In genomic region chr1:6503884-6504602, GRCh38 we compare ENCODE assay signal across 16 cellular contexts. TPM values are rescaled to one million over a fixed set of nuclear protein-coding genes. Genes with fewer than 3 reads are reported as not detected.
DNase-seq lines count a peak whose midpoint lies in the region; ATAC-seq, FAIRE-seq and TF ChIP-seq lines count a peak whose summit lies in the region.
"Had no signal": no experiment of that assay in that cellular context is flagged by ENCODE, and none has a peak within 500 bp of the region (broad histone marks: within the 10 kb centered on the region; RNA-seq: fewer than 3 reads in every experiment).

No MANE protein-coding gene starts in this region.

- H3K79me2 ChIP-seq in K562 (ENCODE audit: control insufficient read depth, insufficient read depth, low read length) = no peaks in the 10 kb centered on the region
- no peaks in the 10 kb centered on the region for H3K79me2 ChIP-seq in trophoblast cell (ENCODE audit: control insufficient read depth, insufficient read depth, low read length, poor library complexity)

- peak overlapping the region in 10 of 11 experiments; percentile 25 to 84 (median 68); a peak in 19 of 22 replicates for H3K4me2 ChIP-seq in BLaER1 treated with 17β-estradiol and CSF1 and Interleukin-3, amounts not matched to agents 10 nM and 100 nM
- H3K4me2 ChIP-seq in K562 (ENCODE audit: insufficient read depth, low read length) (no peak overlapping the region), trophoblast cell (ENCODE audit: low read length) (no peak overlapping the region)

- no peaks in the 10 kb centered on the region for H3K36me3 Mint-ChIP-seq in activated T-cell treated with anti-CD3 and anti-CD28 coated beads, Interleukin-2, amount 50 U/mL, for 72 hours (ENCODE audit: insufficient read depth in 2 of 2)
- H3K36me3 Mint-ChIP-seq: CD4-positive, CD25-positive, alpha-beta regulatory T cell had no signal

- no peak overlapping the region for H2BK5ac ChIP-seq in trophoblast cell (ENCODE audit: low read depth, low read length, poor library complexity)

- H4K12ac ChIP-seq in trophoblast cell (ENCODE audit: low read depth, low read length) = no peak overlapping the region

- no peak overlapping the region for H3K4me3 Mint-ChIP-seq in activated T-cell treated with anti-CD3 and anti-CD28 coated beads, Interleukin-2, amount 50 U/mL, for 72 hours
- H3K4me3 Mint-ChIP-seq: CD4-positive, CD25-positive, alpha-beta regulatory T cell had no signal

- CTCF ChIA-PET in K562 (lab: Yijun Ruan, JAX; ENCODE audit: low intra/inter-chr PET ratio) = no interaction called here

- POLR2A ChIA-PET in K562 (lab: Yijun Ruan, JAX) = interaction anchor here (0.7 to 6.1 kb wide), 4 partner anchors 10 to 271 kb away, joined by 3 to 57 read pairs (median 3); partner anchors contain the start of gene ZBTB48

- H3K4me1 ChIP-seq in BLaER1 treated with 17β-estradiol and CSF1 and Interleukin-3, amounts not matched to agents 10 nM and 100 nM = peaks cover 62 to 99% (median 89%) of the 10 kb centered on the region in 10 experiments
- H3K4me1 ChIP-seq in K562 (replicated peaks in 1 of 2; ENCODE audit: control insufficient read depth in 2 of 2, insufficient read depth in 2 of 2, low read length in 2 of 2) = peaks cover 0 to 53% of the 10 kb centered on the region in 2 experiments; a peak in 2 of 5 replicates
- H3K4me1 ChIP-seq in kidney (ENCODE audit: control insufficient read depth in 1 of 2, insufficient read depth in 1 of 2, low read depth in 1 of 2, low read length in 2 of 2) = peaks cover 6 to 11% of the 10 kb centered on the region in 2 donors
- peaks cover 19 to 22% of the 10 kb centered on the region in 2 experiments for H3K4me1 ChIP-seq in trophoblast cell (ENCODE audit: control insufficient read depth in 1 of 2, insufficient read depth in 2 of 2, low read length in 2 of 2)
- H3K4me1 ChIP-seq in gastrocnemius medialis = peaks cover 14 to 19% of the 10 kb centered on the region in 2 donors
- H3K4me1 ChIP-seq in esophagus muscularis mucosa = peaks cover 15 to 18% (median 17%) of the 10 kb centered on the region in 4 donors

- no peak for TF ChIP-seq POLR2A in K562 (conservative IDR thresholded peaks at IDR 0.05)
- TF ChIP-seq POLR2A in gastrocnemius medialis (IDR thresholded peaks at IDR 0.05) = no peak
- no peak for TF ChIP-seq POLR2A in esophagus muscularis mucosa (IDR thresholded peaks at IDR 0.05; ENCODE audit: low read depth)

- no peaks in the 10 kb centered on the region for H3K36me3 ChIP-seq in BLaER1 treated with 17β-estradiol and CSF1 and Interleukin-3, amounts not matched to agents 10 nM and 100 nM
- no peaks in the 10 kb centered on the region for H3K36me3 ChIP-seq in K562 (ENCODE audit: control insufficient read depth, insufficient read depth, low read length)
- no peaks in the 10 kb centered on the region for H3K36me3 ChIP-seq in kidney (ENCODE audit: control insufficient read depth in 1 of 2, insufficient read depth in 2 of 2, low read length in 2 of 2)
- H3K36me3 ChIP-seq in trophoblast cell (ENCODE audit: control insufficient read depth in 1 of 2, insufficient read depth in 2 of 2, low read length in 2 of 2) = no peaks in the 10 kb centered on the region
- H3K36me3 ChIP-seq in gastrocnemius medialis = no peaks in the 10 kb centered on the region
- no peaks in the 10 kb centered on the region for H3K36me3 ChIP-seq in esophagus muscularis mucosa
- H3K36me3 ChIP-seq: BE2C had no signal

- H3K9me3 Mint-ChIP-seq in activated T-cell treated with anti-CD3 and anti-CD28 coated beads, Interleukin-2, amount 50 U/mL, for 72 hours = no peaks in the 10 kb centered on the region
- H3K9me3 Mint-ChIP-seq: CD4-positive, CD25-positive, alpha-beta regulatory T cell had no signal

- H4K20me1 ChIP-seq in BLaER1 treated with 17β-estradiol and CSF1 and Interleukin-3, amounts not matched to agents 10 nM and 100 nM = peaks cover 0 to 93% (median 15%) of the 10 kb centered on the region in 11 experiments; a peak in 13 of 22 replicates
- H4K20me1 ChIP-seq in K562 (replicated peaks; ENCODE audit: control insufficient read depth, insufficient read depth, low read length) = peaks cover 35% of the 10 kb centered on the region

- no peak overlapping the region for H3K23ac ChIP-seq in trophoblast cell (ENCODE audit: low read length)

- no peak overlapping the region for H3K4me3 ChIP-seq in BLaER1 treated with 17β-estradiol and CSF1 and Interleukin-3, amounts not matched to agents 10 nM and 100 nM
- H3K4me3 ChIP-seq in K562 (no peak overlapping the region), kidney (ENCODE audit: low read length in 2 of 2) (no peak overlapping the region), trophoblast cell (ENCODE audit: low read depth, low read length) (no peak overlapping the region), gastrocnemius medialis (no peak overlapping the region), esophagus muscularis mucosa (no peak overlapping the region)

- H2AFZ ChIP-seq in K562 (ENCODE audit: low read depth, low read length) (no peak overlapping the region), trophoblast cell (ENCODE audit: insufficient read depth, low read length, poor library complexity) (no peak overlapping the region)

- no peak overlapping the region for H3K4ac ChIP-seq in trophoblast cell (ENCODE audit: low read depth, low read length)

- BruUV-seq in K562 (replicated peaks; lab: Mats Ljungman, UMichigan) = no TSS peak

- H2AK5ac ChIP-seq in trophoblast cell (ENCODE audit: low read length) = peak overlapping the region; percentile 61

- peak overlapping the region; percentile 51 for H2BK12ac ChIP-seq in trophoblast cell (ENCODE audit: low read length)

- no peak overlapping the region for H2BK120ac ChIP-seq in trophoblast cell (ENCODE audit: insufficient read depth, low read length, poor library complexity)

- H3K14ac ChIP-seq in trophoblast cell (ENCODE audit: low read length) = peak overlapping the region; percentile 10

- peaks cover 14% of the 10 kb centered on the region for H3K79me1 ChIP-seq in trophoblast cell (ENCODE audit: low read length)

- H4K8ac ChIP-seq in trophoblast cell (ENCODE audit: low read depth, low read length) = no peak overlapping the region

- no peaks in the 10 kb centered on the region for H3K4me1 Mint-ChIP-seq in activated T-cell treated with anti-CD3 and anti-CD28 coated beads, Interleukin-2, amount 50 U/mL, for 72 hours (ENCODE audit: low read depth)

- DNase-seq in K562 (ENCODE audit: extremely low read depth in 1 of 4, low spot score in 3 of 4) = no peak
- DNase-seq in kidney = peak; percentile 57
- DNase-seq in trophoblast cell = no peak
- DNase-seq in gastrocnemius medialis = no peak
- no peak for DNase-seq in esophagus muscularis mucosa (ENCODE audit: extremely low spot score)
- DNase-seq in CD1c-positive myeloid dendritic cell (ENCODE audit: extremely low spot score) = no peak
- DNase-seq in activated T-cell treated with anti-CD3 and anti-CD28 coated beads, Interleukin-2, amount 50 U/mL, for 72 hours = no peak
- DNase-seq: BE2C; CD4-positive, CD25-positive, alpha-beta regulatory T cell; DMS 273 treated with DMSO at 0.1 percent for 48 hours had no signal

- TF ChIP-seq EP300 in K562 (IDR thresholded peaks at IDR 0.05; ENCODE audit: low read length) (no peak), esophagus muscularis mucosa (IDR thresholded peaks at IDR 0.05) (no peak)

- H3K27ac Mint-ChIP-seq in activated T-cell treated with anti-CD3 and anti-CD28 coated beads, Interleukin-2, amount 50 U/mL, for 72 hours = no peak overlapping the region
- H3K27ac Mint-ChIP-seq: CD4-positive, CD25-positive, alpha-beta regulatory T cell had no signal

- H3K27me3 Mint-ChIP-seq in activated T-cell treated with anti-CD3 and anti-CD28 coated beads, Interleukin-2, amount 50 U/mL, for 72 hours (ENCODE audit: low read depth) = no peaks in the 10 kb centered on the region

- 6% methylated on average over 19 of the region's 20 CpGs for WGBS in K562 (ENCODE audit: insufficient coverage, low coverage, missing lambda C conversion rate)
- no CpG with 5 or more reads among the region's 20 CpGs for WGBS in trophoblast cell (ENCODE audit: extremely low coverage, insufficient coverage, insufficient read length)
- WGBS in esophagus muscularis mucosa = 83% methylated on average over 16 of the region's 20 CpGs

- in situ Hi-C loops in K562 (cut with MboI) (no loop called here), gastrocnemius medialis (cut with MboI; ENCODE audit: low sequenced_read_pairs in 4 of 4) (no loop called here)

- H3K9me1 ChIP-seq in K562 (ENCODE audit: control insufficient read depth, insufficient read depth, low read length) = no peaks in the 10 kb centered on the region

- H3K9me3 ChIP-seq in BLaER1 treated with 17β-estradiol and CSF1 and Interleukin-3, amounts not matched to agents 10 nM and 100 nM (replicated peaks in 1 of 11) = no peaks in the 10 kb centered on the region
- no peaks in the 10 kb centered on the region for H3K9me3 ChIP-seq in K562 (replicated peaks; ENCODE audit: control insufficient read depth, insufficient read depth, low read depth, low read length)
- no peaks in the 10 kb centered on the region for H3K9me3 ChIP-seq in kidney (ENCODE audit: control insufficient read depth in 1 of 2, low read length in 2 of 2)
- H3K9me3 ChIP-seq in trophoblast cell (ENCODE audit: insufficient read depth, low read depth, low read length) = peaks cover 2% of the 10 kb centered on the region
- H3K9me3 ChIP-seq in gastrocnemius medialis = no peaks in the 10 kb centered on the region
- H3K9me3 ChIP-seq in esophagus muscularis mucosa = no peaks in the 10 kb centered on the region
- H3K9me3 ChIP-seq: BE2C had no signal

- H3K27me3 ChIP-seq in BLaER1 treated with 17β-estradiol and CSF1 and Interleukin-3, amounts not matched to agents 10 nM and 100 nM = peaks cover 0 to 79% (median 0%) of the 10 kb centered on the region in 11 experiments; a peak in 9 of 22 replicates
- peaks cover 81 to 96% of the 10 kb centered on the region in 2 experiments for H3K27me3 ChIP-seq in K562 (ENCODE audit: control insufficient read depth in 2 of 2, insufficient read depth in 2 of 2, low read length in 2 of 2)
- H3K27me3 ChIP-seq in trophoblast cell (ENCODE audit: insufficient read depth, low read length) = no peaks in the 10 kb centered on the region
- H3K27me3 ChIP-seq in gastrocnemius medialis = no peaks in the 10 kb centered on the region
- H3K27me3 ChIP-seq in esophagus muscularis mucosa = peaks cover 0 to 41% (median 0%) of the 10 kb centered on the region in 4 donors
- H3K27me3 ChIP-seq: BE2C had no signal

- no peak for TF ChIP-seq RAD21 in K562 (CRISPR knock-in tag; conservative IDR thresholded peaks at IDR 0.05 in 1 of 2, IDR thresholded peaks at IDR 0.05 in 1 of 2)

- no peak for TF ChIP-seq CTCF in K562 (IDR thresholded peaks at IDR 0.05 in 2 of 3, conservative IDR thresholded peaks at IDR 0.05 in 1 of 3; ENCODE audit: insufficient read depth in 2 of 3, low read depth in 1 of 3, low read length in 3 of 3)
- no peak for TF ChIP-seq CTCF in kidney (IDR thresholded peaks at IDR 0.05; ENCODE audit: borderline replicate concordance, extremely low read depth, insufficient read depth)
- no peak for TF ChIP-seq CTCF in gastrocnemius medialis (IDR thresholded peaks at IDR 0.05 in 4 of 5, conservative IDR thresholded peaks at IDR 0.05 in 1 of 5)
- TF ChIP-seq CTCF in esophagus muscularis mucosa (IDR thresholded peaks at IDR 0.05) = no peak

- H3K9ac ChIP-seq in BLaER1 treated with 17β-estradiol and CSF1 and Interleukin-3, amounts not matched to agents 10 nM and 100 nM = 0 out of 22 replicates have a peak overlapping the region, but pooled peaks of 1 of the 11 experiments have one; percentile 9
- H3K9ac ChIP-seq in K562 (ENCODE audit: insufficient read depth in 1 of 2, low read depth in 2 of 2, low read length in 2 of 2) = no peak overlapping the region
- H3K9ac ChIP-seq in kidney (ENCODE audit: low read length in 2 of 2) = no peak overlapping the region
- no peak overlapping the region for H3K9ac ChIP-seq in trophoblast cell (ENCODE audit: low read length)

- intact Hi-C loops in K562 (cut with micrococcal nuclease) = loop anchor here (2.0 kb wide), 1 partner anchor 17 kb away; no protein-coding TSS in a partner anchor
- intact Hi-C loops in kidney (cut with DNase I) = no loop called here
- intact Hi-C loops in gastrocnemius medialis (cut with DNase I; ENCODE audit: low total_unique reads) = no loop called here
- intact Hi-C loops in esophagus muscularis mucosa (cut with DNase I) = no loop called here

- H3K18ac ChIP-seq in trophoblast cell (ENCODE audit: low read length) = no peak overlapping the region

- ATAC-seq in K562 = no peak
- no peak for ATAC-seq in gastrocnemius medialis
- no peak for ATAC-seq in activated T-cell treated with anti-CD3 and anti-CD28 coated beads, Interleukin-2, amount 50 U/mL, for 72 hours (replicated peaks in 1 of 2)
- ATAC-seq: HepG2 had no signal

- no peak overlapping the region for H4K91ac ChIP-seq in trophoblast cell (ENCODE audit: low read depth, low read length)

- H3K27ac ChIP-seq in BLaER1 treated with 17β-estradiol and CSF1 and Interleukin-3, amounts not matched to agents 10 nM and 100 nM = no peak overlapping the region
- H3K27ac ChIP-seq in K562 (ENCODE audit: extremely low read depth, low read depth, low read length) (no peak overlapping the region), kidney (ENCODE audit: low read depth in 2 of 2, low read length in 2 of 2) (no peak overlapping the region), trophoblast cell (ENCODE audit: low read depth, low read length) (no peak overlapping the region), gastrocnemius medialis (no peak overlapping the region), esophagus muscularis mucosa (replicated peaks in 1 of 4) (no peak overlapping the region)

- FAIRE-seq in K562 (lab: Jason Lieb, UNC) (no peak), kidney (lab: Jason Lieb, UNC) (no peak)
- FAIRE-seq: A204.1, H54, HepG2, HTR-8/SVneo had no signal

RNA-seq across cellular contexts. Expression of gene PLEKHG5, which starts 12.6 kb away (rescaled TPM):
- total RNA-seq in K562 (2011; cell fraction: chromatin; rRNA removed; ENCODE audit: low replicate concordance) = 0.51 and 2.5 TPM in 2 replicates
- 1.4 and 1.5 TPM in 2 replicates for total RNA-seq in K562 (2011; cell fraction: nucleolus; rRNA removed)
- 0.88 and 0.99 TPM in 2 replicates for total RNA-seq in K562 (2011; cell fraction: nucleoplasm; rRNA removed)
- total RNA-seq in K562 (2014; rRNA removed) = 0.05 and 0.20 TPM in 2 replicates
- 0.04 TPM in 1 of 2 replicates, not detected in the other for total RNA-seq in K562 (2014; rRNA removed; fragmentation: Illumina TruSeq; extraction: Trizol)
- not detected in 2 replicates for total RNA-seq in K562 (2015; rRNA removed; fragmentation: Illumina TruSeq; extraction: Trizol)
- total RNA-seq in K562 (2021) = 0.29 TPM in 2 replicates
- 0.11 and 0.16 TPM in 2 replicates for polyA plus RNA-seq in K562 (2011; rRNA removed)
- polyA plus RNA-seq in K562 (2011; cell fraction: cytosol; rRNA removed) = 0.06 and 0.49 TPM in 2 replicates
- 0.94 and 1.8 TPM in 2 replicates for polyA plus RNA-seq in K562 (2011; cell fraction: nucleus; rRNA removed)
- 0.04 and 0.07 TPM in 2 replicates for polyA plus RNA-seq in K562 (2012)
- 0.07 and 0.12 TPM in 2 replicates for polyA plus RNA-seq in K562 (2014; fragmentation: Illumina TruSeq; extraction: Trizol)
- not detected for polyA plus RNA-seq in K562 (2014; fragmentation: Nextera tagmentation; extraction: Ambion mirVana)
- polyA plus RNA-seq in K562 (2014; rRNA removed) = 0.13 and 0.26 TPM in 2 replicates
- 0.12 and 0.14 TPM in 2 replicates for polyA minus RNA-seq in K562 (2011; rRNA and poly(A)+ RNA removed)
- polyA minus RNA-seq in K562 (2011; cell fraction: cytosol; rRNA and poly(A)+ RNA removed) = 0.29 TPM in 1 of 2 replicates, not detected in the other
- polyA minus RNA-seq in K562 (2011; cell fraction: nucleus; rRNA and poly(A)+ RNA removed) = 1.2 TPM in 2 replicates
- 14.0 TPM for total RNA-seq in kidney
- polyA plus RNA-seq in kidney (ENCODE audit: insufficient read depth, low read depth, low replicate concordance) = 4.4 TPM
- polyA plus RNA-seq in trophoblast cell (2013) = 31.1 and 31.3 TPM in 2 replicates
- total RNA-seq in gastrocnemius medialis = 1 to 10 TPM; 1.2 to 2.3 (median 1.6) TPM
- total RNA-seq in esophagus muscularis mucosa = 10 to 100 TPM in 2 of 4 donors, 1 to 10 TPM in 2; 5.8 to 18.1 (median 12.0) TPM
- total RNA-seq in activated T-cell treated with anti-CD3 and anti-CD28 coated beads, Interleukin-2, amount 50 U/mL, for 72 hours = 1 to 10 TPM; 2.6 to 3.2 TPM

RNA-seq across cellular contexts. Expression of gene TNFRSF25, which starts 38.1 kb away (rescaled TPM):
- total RNA-seq in K562 (2011; cell fraction: chromatin; rRNA removed; ENCODE audit: low replicate concordance) = 2.3 TPM in 1 of 2 replicates, not detected in the other
- total RNA-seq in K562 (2011; cell fraction: nucleolus; rRNA removed) = 0.26 and 2.2 TPM in 2 replicates
- total RNA-seq in K562 (2011; cell fraction: nucleoplasm; rRNA removed) = 1.2 and 1.6 TPM in 2 replicates
- total RNA-seq in K562 (2014; rRNA removed) (not detected in 2 replicates), K562 (2014; rRNA removed; fragmentation: Illumina TruSeq; extraction: Trizol) (not detected in 2 replicates), K562 (2015; rRNA removed; fragmentation: Illumina TruSeq; extraction: Trizol) (not detected in 2 replicates), K562 (2021) (0.49 and 0.89 TPM in 2 replicates), kidney (13.8 TPM), gastrocnemius medialis (1 to 10 TPM; 1.0 to 4.2 (median 2.7) TPM), esophagus muscularis mucosa (1 to 10 TPM; 2.5 to 9.1 (median 9.1) TPM)
- polyA plus RNA-seq in K562 (2011; rRNA removed) (0.14 and 0.24 TPM in 2 replicates), K562 (2014; fragmentation: Illumina TruSeq; extraction: Trizol) (not detected in 2 replicates), K562 (2014; fragmentation: Nextera tagmentation; extraction: Ambion mirVana) (not detected), K562 (2014; rRNA removed) (not detected in 2 replicates), kidney (ENCODE audit: insufficient read depth, low read depth, low replicate concordance) (7.6 TPM)
- polyA plus RNA-seq in K562 (2011; cell fraction: cytosol; rRNA removed) = 0.16 and 0.30 TPM in 2 replicates
- polyA plus RNA-seq in K562 (2011; cell fraction: nucleus; rRNA removed) = 0.90 and 2.6 TPM in 2 replicates
- 0.10 and 0.14 TPM in 2 replicates for polyA plus RNA-seq in K562 (2012)
- not detected in 2 replicates for polyA minus RNA-seq in K562 (2011; rRNA and poly(A)+ RNA removed)
- not detected in 2 replicates for polyA minus RNA-seq in K562 (2011; cell fraction: cytosol; rRNA and poly(A)+ RNA removed)
- 0.13 TPM in 1 of 2 replicates, not detected in the other for polyA minus RNA-seq in K562 (2011; cell fraction: nucleus; rRNA and poly(A)+ RNA removed)
- polyA plus RNA-seq in trophoblast cell (2013) = 22.6 and 23.0 TPM in 2 replicates
- total RNA-seq in activated T-cell treated with anti-CD3 and anti-CD28 coated beads, Interleukin-2, amount 50 U/mL, for 72 hours = 100 to 1,000 TPM in 1 of 2 donors, 10 to 100 TPM in 1; 89.2 to 101 TPM

RNA-seq across cellular contexts. Expression of gene NOL9, which starts 50.3 kb away (rescaled TPM):
- 408 and 415 TPM in 2 replicates for total RNA-seq in K562 (2011; cell fraction: chromatin; rRNA removed; ENCODE audit: low replicate concordance)
- 189 and 201 TPM in 2 replicates for total RNA-seq in K562 (2011; cell fraction: nucleolus; rRNA removed)
- 302 and 309 TPM in 2 replicates for total RNA-seq in K562 (2011; cell fraction: nucleoplasm; rRNA removed)
- total RNA-seq in K562 (2014; rRNA removed) (47.3 and 58.4 TPM in 2 replicates), K562 (2014; rRNA removed; fragmentation: Illumina TruSeq; extraction: Trizol) (62.5 and 63.6 TPM in 2 replicates), K562 (2015; rRNA removed; fragmentation: Illumina TruSeq; extraction: Trizol) (52.8 and 56.5 TPM in 2 replicates), K562 (2021) (76.5 and 79.3 TPM in 2 replicates), kidney (28.7 TPM), gastrocnemius medialis (10 to 100 TPM; 13.6 to 33.0 (median 21.9) TPM), esophagus muscularis mucosa (10 to 100 TPM; 16.6 to 25.0 (median 21.1) TPM)
- polyA plus RNA-seq in K562 (2011; rRNA removed) (52.3 and 52.7 TPM in 2 replicates), K562 (2014; fragmentation: Illumina TruSeq; extraction: Trizol) (25.8 and 30.1 TPM in 2 replicates), K562 (2014; fragmentation: Nextera tagmentation; extraction: Ambion mirVana) (10 to 100 TPM in 1 of 2 experiments, 1 to 10 TPM in 1; 5.6 to 10.1 TPM), K562 (2014; rRNA removed) (35.6 and 40.0 TPM in 2 replicates), kidney (ENCODE audit: insufficient read depth, low read depth, low replicate concordance) (4.3 TPM)
- polyA plus RNA-seq in K562 (2011; cell fraction: cytosol; rRNA removed) = 19.5 and 29.3 TPM in 2 replicates
- polyA plus RNA-seq in K562 (2011; cell fraction: nucleus; rRNA removed) = 60.2 and 68.3 TPM in 2 replicates
- polyA plus RNA-seq in K562 (2012) = 9.6 and 15.3 TPM in 2 replicates
- polyA minus RNA-seq in K562 (2011; rRNA and poly(A)+ RNA removed) = 80.8 and 105 TPM in 2 replicates
- polyA minus RNA-seq in K562 (2011; cell fraction: cytosol; rRNA and poly(A)+ RNA removed) = 22.9 and 38.4 TPM in 2 replicates
- polyA minus RNA-seq in K562 (2011; cell fraction: nucleus; rRNA and poly(A)+ RNA removed) = 42.3 and 74.4 TPM in 2 replicates
- 12.2 and 12.5 TPM in 2 replicates for polyA plus RNA-seq in trophoblast cell (2013)
- 10 to 100 TPM; 35.8 to 42.3 TPM for total RNA-seq in activated T-cell treated with anti-CD3 and anti-CD28 coated beads, Interleukin-2, amount 50 U/mL, for 72 hours

RNA-seq across cellular contexts. Expression of gene TAS1R1, which starts 51.1 kb away (rescaled TPM):
- 0.28 and 0.44 TPM in 2 replicates for total RNA-seq in K562 (2011; cell fraction: chromatin; rRNA removed; ENCODE audit: low replicate concordance)
- total RNA-seq in K562 (2011; cell fraction: nucleolus; rRNA removed) = 0.39 TPM in 1 of 2 replicates, not detected in the other
- total RNA-seq in K562 (2011; cell fraction: nucleoplasm; rRNA removed) = 0.15 TPM in 1 of 2 replicates, not detected in the other
- total RNA-seq in K562 (2014; rRNA removed) = not detected in 2 replicates
- total RNA-seq in K562 (2014; rRNA removed; fragmentation: Illumina TruSeq; extraction: Trizol) = not detected in 2 replicates
- not detected in 2 replicates for total RNA-seq in K562 (2015; rRNA removed; fragmentation: Illumina TruSeq; extraction: Trizol)
- total RNA-seq in K562 (2021) = not detected in 2 replicates
- 0.04 and 0.06 TPM in 2 replicates for polyA plus RNA-seq in K562 (2011; rRNA removed)
- 0.01 and 0.04 TPM in 2 replicates for polyA plus RNA-seq in K562 (2011; cell fraction: cytosol; rRNA removed)
- 0.06 TPM in 1 of 2 replicates, not detected in the other for polyA plus RNA-seq in K562 (2011; cell fraction: nucleus; rRNA removed)
- polyA plus RNA-seq in K562 (2012) = 0.07 and 0.12 TPM in 2 replicates
- not detected in 2 replicates for polyA plus RNA-seq in K562 (2014; fragmentation: Illumina TruSeq; extraction: Trizol)
- polyA plus RNA-seq in K562 (2014; fragmentation: Nextera tagmentation; extraction: Ambion mirVana) = not detected
- not detected in 2 replicates for polyA plus RNA-seq in K562 (2014; rRNA removed)
- polyA minus RNA-seq in K562 (2011; rRNA and poly(A)+ RNA removed) = 0.11 TPM in 1 of 2 replicates, not detected in the other
- not detected in 2 replicates for polyA minus RNA-seq in K562 (2011; cell fraction: cytosol; rRNA and poly(A)+ RNA removed)
- not detected in 2 replicates for polyA minus RNA-seq in K562 (2011; cell fraction: nucleus; rRNA and poly(A)+ RNA removed)
- total RNA-seq in kidney = not detected
- not detected for polyA plus RNA-seq in kidney (ENCODE audit: insufficient read depth, low read depth, low replicate concordance)
- not detected in 2 replicates for polyA plus RNA-seq in trophoblast cell (2013)
- total RNA-seq in gastrocnemius medialis = not detected
- total RNA-seq in esophagus muscularis mucosa = not detected
- not detected for total RNA-seq in activated T-cell treated with anti-CD3 and anti-CD28 coated beads, Interleukin-2, amount 50 U/mL, for 72 hours
- total RNA-seq: CD4-positive, CD25-positive, alpha-beta regulatory T cell; Daoy had no signal

Comparison
In these comparisons a context has a peak if more than half of its experiments do, and no peak if none do; other contexts are left out.
1. H3K4me2 ChIP-seq: peak in BLaER1 treated with 17β-estradiol and CSF1 and Interleukin-3, amounts not matched to agents 10 nM and 100 nM (10 of 11); none in K562 (single experiment) and trophoblast cell (single experiment).